ENCODE assay signal across 11 cellular contexts in genomic region chr7:1060315-1061080, GRCh38. TPM values are rescaled to one million over a fixed set of nuclear protein-coding genes. Genes with fewer than 3 reads are reported as not detected.
DNase-seq lines count a peak whose midpoint lies in the region; ATAC-seq and TF ChIP-seq lines count a peak whose summit lies in the region.
"Had no signal": no experiment of that assay in that cellular context is flagged by ENCODE, and none has a peak within 500 bp of the region (broad histone marks: within the 10 kb centered on the region; RNA-seq: fewer than 3 reads in every experiment).

No MANE protein-coding gene starts in this region.

- H3K4me3 ChIP-seq in epithelial cell of esophagus (ENCODE audit: low read length), result peak overlapping the region; percentile 3
- H3K4me3 ChIP-seq in lower lobe of right lung, result peak overlapping the region; percentile 23

- intact Hi-C loops in lower lobe of right lung (cut with DNase I), result loop anchor here (5.0 kb wide), 1 partner anchor 68 kb away; no protein-coding TSS in a partner anchor

- peak overlapping the region; percentile 77 for H3K27ac ChIP-seq in lower lobe of right lung
- H3K27ac ChIP-seq: neutrophil had no signal

- H3K27me3 ChIP-seq in lower lobe of right lung (ENCODE audit: low read depth), result no peaks in the 10 kb centered on the region

- H3K9me3 ChIP-seq in lower lobe of right lung, result no peaks in the 10 kb centered on the region
- H3K9me3 ChIP-seq: neutrophil had no signal

- H3K4me1 ChIP-seq in lower lobe of right lung, result peaks cover 33% of the 10 kb centered on the region

- peak; percentile 37 to 49 for DNase-seq in NOMO-1 (lab: John Stamatoyannopoulos, UW; ENCODE audit: unreplicated experiment in 2 of 2)
- DNase-seq in NOMO-1 treated with dmso at 0.1 percent for 144 hours (lab: John Stamatoyannopoulos, UW; ENCODE audit: unreplicated experiment), result no peak
- DNase-seq in epithelial cell of esophagus (ENCODE audit: low read depth), result no peak
- no peak for DNase-seq in lower lobe of right lung
- no peak for DNase-seq in NCI-H446 treated with DMSO at 0.1 percent for 48 hours (lab: John Stamatoyannopoulos, UW)
- no peak for DNase-seq in omental fat pad (ENCODE audit: low spot score)
- DNase-seq in activated T-cell treated with anti-CD3 and anti-CD28 coated beads, Interleukin-2, amount 50 U/mL, for 1 hour, result no peak
- DNase-seq: 8988T, NCI-H774 had no signal

- TF ChIP-seq CTCF in epithelial cell of esophagus (IDR thresholded peaks at IDR 0.05; ENCODE audit: insufficient read depth, low read depth, low read length, missing control alignments) (no peak), lower lobe of right lung (IDR thresholded peaks at IDR 0.05) (no peak), omental fat pad (IDR thresholded peaks at IDR 0.05) (no peak)

- ATAC-seq in lower lobe of right lung (peak; percentile 7 to 17), omental fat pad (ENCODE audit: low FRiP score) (no peak), HG03045 (IDR thresholded peaks at IDR 0.05; ENCODE audit: unreplicated experiment) (no peak)

- peaks cover 19% of the 10 kb centered on the region for H3K36me3 ChIP-seq in lower lobe of right lung
- H3K36me3 ChIP-seq: neutrophil had no signal

RNA-seq across cellular contexts. Expression of gene GPR146, which starts 16.2 kb away (rescaled TPM):
- 44.8 TPM for total RNA-seq in lower lobe of right lung
- 10 to 100 TPM; 29.6 to 89.8 (median 56.9) TPM for total RNA-seq in omental fat pad

RNA-seq across cellular contexts. Expression of gene GPER1, which starts 27.4 kb away (rescaled TPM):
- total RNA-seq in lower lobe of right lung (26.0 TPM), omental fat pad (10 to 100 TPM in 1 of 4 donors, 1 to 10 TPM in 3; 3.2 to 18.9 (median 4.1) TPM)

Comparison
In these comparisons a context has a peak if more than half of its experiments do, and no peak if none do; other contexts are left out.
1. DNase-seq: peak in NOMO-1 (2 of 2); none in NOMO-1 treated with dmso at 0.1 percent for 144 hours (single experiment), epithelial cell of esophagus (single experiment), lower lobe of right lung (single experiment), NCI-H446 treated with DMSO at 0.1 percent for 48 hours (single experiment), omental fat pad (single experiment) and activated T-cell treated with anti-CD3 and anti-CD28 coated beads, Interleukin-2, amount 50 U/mL, for 1 hour (single experiment).
2. ATAC-seq: peak in lower lobe of right lung (2 of 2); none in omental fat pad (single experiment) and HG03045 (single experiment).